Comparison of ENCODE assay signal across 2 cellular contexts in genomic region chr11:66363805-66364535, GRCh38.
TF ChIP-seq lines count a peak whose summit lies in the region.

No MANE protein-coding gene starts in this region.

TF ChIP-seq in IMR-90, 13 proteins besides CTCF, POLR2A, EP300 and RAD21 (continued from another document):
- TF ChIP-seq USF2 (IDR thresholded peaks at IDR 0.05; ENCODE audit: low read depth, low read length) = no peak
- no peak for TF ChIP-seq NFE2L2 (IDR thresholded peaks at IDR 0.05; ENCODE audit: low read depth, low read length)
- no peak for TF ChIP-seq SMC3 (IDR thresholded peaks at IDR 0.05; ENCODE audit: low read depth, low read length)
TF ChIP-seq in IMR-90: peak in this region for 0.

TF ChIP-seq in neural cell, 6 proteins besides CTCF, POLR2A, EP300 and RAD21:
- TF ChIP-seq REST (IDR thresholded peaks at IDR 0.05; ENCODE audit: borderline replicate concordance) (no peak), SMC3 (conservative IDR thresholded peaks at IDR 0.05; ENCODE audit: poor library complexity) (no peak), MXI1 (conservative IDR thresholded peaks at IDR 0.05; ENCODE audit: poor library complexity, severe bottlenecking) (no peak), EZH2 (IDR thresholded peaks at IDR 0.05; ENCODE audit: borderline replicate concordance, insufficient read depth, low read length, poor library complexity, severe bottlenecking) (no peak), POLR2AphosphoS5 (IDR thresholded peaks at IDR 0.05) (no peak), TAF1 (IDR thresholded peaks at IDR 0.05; ENCODE audit: low read depth) (no peak)
